In genomic region chr4:152901205-152901604, GRCh38 we compare ENCODE assay signal across 26 cellular contexts. TPM values are rescaled to one million over a fixed set of nuclear protein-coding genes. Genes with fewer than 3 reads are reported as not detected.
"Had no signal": no experiment of that assay in that cellular context is flagged by ENCODE, and none has a peak within 500 bp of the region (broad histone marks: within the 10 kb centered on the region; RNA-seq: fewer than 3 reads in every experiment).

No MANE protein-coding gene starts in this region.

- H3K27ac ChIP-seq: breast epithelium, esophagus squamous epithelium, hepatocyte, left ventricle myocardium inferior, parathyroid adenoma, testis, vagina had no signal

- H3K9me3 ChIP-seq: breast epithelium, colonic mucosa, esophagus squamous epithelium, left ventricle myocardium inferior, testis, vagina had no signal

- H3K4me3 ChIP-seq: breast epithelium, colonic mucosa, esophagus squamous epithelium, hepatocyte, left ventricle myocardium inferior, testis, vagina had no signal

- H3K4me1 ChIP-seq: breast epithelium, esophagus squamous epithelium, parathyroid adenoma, testis had no signal

- DNase-seq: activated CD4-positive, alpha-beta T cell treated with anti-CD3 and anti-CD28 coated beads for 36 hours; activated CD4-positive, alpha-beta T cell treated with anti-CD3 and anti-CD28 coated beads, Interleukin-2, amount 50 U/mL, for 4 hours; activated CD8-positive, alpha-beta memory T cell treated with anti-CD3 and anti-CD28 coated beads for 24 hours; activated CD8-positive, alpha-beta memory T cell treated with anti-CD3 and anti-CD28 coated beads, Interleukin-2, amount 50 U/mL, for 4 hours; activated naive CD4-positive, alpha-beta T cell; activated T-cell treated with anti-CD3 and anti-CD28 coated beads, Interleukin-2, amount 50 U/mL, for 24 hours; colonic mucosa; dorsolateral prefrontal cortex; effector memory CD8-positive, alpha-beta T cell; esophagus squamous epithelium; immature natural killer cell; kidney glomerular epithelial cell; left ventricle myocardium inferior; nephron progenitor cell; nucleus accumbens; retina; stimulated activated CD4-positive, alpha-beta T cell treated with anti-CD3 and anti-CD28 coated beads, Interleukin-2, amount 100 ng/mL, for 48 hours; stimulated activated CD8-positive, alpha-beta memory T cell treated with anti-CD3 and anti-CD28 coated beads, Interleukin-4, amount 100 ng/mL, for 48 hours; stimulated activated naive B cell treated with anti-CD40 and anti-IgM and Interleukin-4, amounts not matched to agents 10 μg/mL and 1 μg/mL and 100 μg/mL, for 72 hours; T-helper 9 cell; testis had no signal

- H3K27me3 ChIP-seq: breast epithelium, colonic mucosa, dorsolateral prefrontal cortex, esophagus squamous epithelium, hepatocyte, testis, vagina had no signal

- ATAC-seq: activated CD4-positive, alpha-beta T cell treated with anti-CD3 and anti-CD28 coated beads for 36 hours; effector memory CD8-positive, alpha-beta T cell; stimulated activated naive B cell treated with anti-CD40 and anti-IgM and Interleukin-4, amounts not matched to agents 10 μg/mL and 1 μg/mL and 100 μg/mL, for 72 hours; WTC11 had no signal

- H3K36me3 ChIP-seq: breast epithelium, colonic mucosa had no signal

RNA-seq across cellular contexts. Expression of gene FHDC1, which starts 34.9 kb away (rescaled TPM):
- polyA plus RNA-seq: immature natural killer cell had no signal
